8 cellular contexts compared by ENCODE assay signal in genomic region chr3:48685603-48686511, GRCh38. TPM values are rescaled to one million over a fixed set of nuclear protein-coding genes. Genes with fewer than 3 reads are reported as not detected.
A peak's percentile ranks its signal among the peaks of the same experiment; 100 is the strongest.
DNase-seq lines count a peak whose midpoint lies in the region; ATAC-seq, FAIRE-seq and TF ChIP-seq lines count a peak whose summit lies in the region.

TSS of gene NCKIPSD (minus strand) at chr3:48685915. CDS start at chr3:48685807, 108 bp downstream.

- peak within 1 kb of the TSS; percentile 91 for H3K27ac Mint-ChIP-seq in T-helper 17 cell

- H3K27ac ChIP-seq in uterus, result peak within 1 kb of the TSS; percentile 87 to 88

- DNase-seq in GM12892 (ENCODE audit: insufficient read length) (peak; percentile 96), NCI-H1105 (lab: John Stamatoyannopoulos, UW) (peak; percentile 64), T-helper 17 cell (peak; percentile 83 to 95 (median 88)), amniotic stem cell (lab: John Stamatoyannopoulos, UW) (peak; percentile 52), left ventricle myocardium superior (peak; percentile 97), putamen (ENCODE audit: low spot score) (peak; percentile 85), uterus (peak; percentile 87 to 90)

- H3K4me3 Mint-ChIP-seq in T-helper 17 cell, result peak within 1 kb of the TSS; percentile 94

- H3K4me1 Mint-ChIP-seq in T-helper 17 cell, result peaks cover 23% of the 10 kb centered on the region

- no peaks in the 10 kb centered on the region for H3K27me3 ChIP-seq in uterus

- peaks cover 1% of the 10 kb centered on the region for H3K36me3 Mint-ChIP-seq in T-helper 17 cell (ENCODE audit: low read depth)

- intact Hi-C loops in left ventricle myocardium superior (cut with micrococcal nuclease) (no loop called here), uterus (cut with DNase I; ENCODE audit: low total_unique reads) (no loop called here)

- peak; percentile 82 to 95 (median 88) for TF ChIP-seq CTCF in uterus (IDR thresholded peaks at IDR 0.05)

- H3K9me3 ChIP-seq in T-helper 17 cell (ENCODE audit: control insufficient read depth, low read length, poor library complexity, severe bottlenecking) (no peaks in the 10 kb centered on the region), uterus (no peaks in the 10 kb centered on the region)

- peaks cover 0 to 10% of the 10 kb centered on the region in 2 donors for H3K4me1 ChIP-seq in uterus

- FAIRE-seq in GM12892 (lab: Jason Lieb, UNC), result peak; percentile 97

- peak within 1 kb of the TSS; percentile 68 to 83 for H3K4me3 ChIP-seq in uterus

- H3K36me3 ChIP-seq in uterus, result no peaks in the 10 kb centered on the region

- ATAC-seq in HG02623 (IDR thresholded peaks at IDR 0.05; ENCODE audit: unreplicated experiment), result peak; percentile 77
- ATAC-seq in T-helper 17 cell, result peak; percentile 91
- ATAC-seq in left ventricle myocardium superior, result peak; percentile 92

- H3K27me3 Mint-ChIP-seq in T-helper 17 cell, result no peaks in the 10 kb centered on the region

- TF ChIP-seq POLR2A in GM12892 (IDR thresholded peaks at IDR 0.05; ENCODE audit: low read depth, low read length) (peak; percentile 79; the same call in 1 of the 2 replicates), uterus (IDR thresholded peaks at IDR 0.05) (peak; percentile 76 to 97)

RNA-seq across cellular contexts. Expression of gene NCKIPSD, which starts in this region (rescaled TPM):
- polyA plus RNA-seq in GM12892 (2012; ENCODE audit: missing spikeins), result 20.2 TPM
- total RNA-seq in T-helper 17 cell (10 to 100 TPM; 14.6 to 17.2 TPM), left ventricle myocardium superior (13.6 TPM), uterus (10 to 100 TPM; 11.0 to 48.9 (median 25.6) TPM)

Comparison
In these comparisons a context has a peak if more than half of its experiments do, and no peak if none do; other contexts are left out.
1. Peak in every context shown above with its lines: DNase-seq, ATAC-seq, H3K4me3 ChIP-seq and H3K27ac ChIP-seq.